In genomic region chr10:77591238-77591880, GRCh38 we compare ENCODE assay signal across 1 cellular context.
TF ChIP-seq lines count a peak whose summit lies in the region.

No MANE protein-coding gene starts in this region.

TF ChIP-seq in SK-N-SH, 30 proteins besides CTCF, POLR2A, EP300 and RAD21 (continued from another document):
- TF ChIP-seq ZBTB33 (IDR thresholded peaks at IDR 0.05; ENCODE audit: borderline replicate concordance, low read depth) (no peak), PBX3 (IDR thresholded peaks at IDR 0.05) (no peak)
